7 cellular contexts compared by ENCODE assay signal in genomic region chr9:74951107-74951720, GRCh38. TPM values are rescaled to one million over a fixed set of nuclear protein-coding genes. Genes with fewer than 3 reads are reported as not detected.
DNase-seq lines count a peak whose midpoint lies in the region; ATAC-seq, FAIRE-seq and TF ChIP-seq lines count a peak whose summit lies in the region.

No MANE protein-coding gene starts in this region.

- no peak for FAIRE-seq in keratinocyte (lab: Jason Lieb, UNC)

- dilution Hi-C loops in keratinocyte (cut with MboI; ENCODE audit: extremely low pct_ligation_motif_present, low sequenced_read_pairs): no loop called here

- H3K4me1 ChIP-seq in HUES48 (ENCODE audit: control insufficient read depth, insufficient read depth, low read length): peaks cover 4% of the 10 kb centered on the region
- peaks cover 8% of the 10 kb centered on the region for H3K4me1 ChIP-seq in keratinocyte (ENCODE audit: control insufficient read depth, extremely low read depth, insufficient read depth, low read length)
- peaks cover 0 to 25% (median 16%) of the 10 kb centered on the region in 5 donors for H3K4me1 ChIP-seq in subcutaneous abdominal adipose tissue (ENCODE audit: control insufficient read depth in 5 of 5, insufficient read depth in 5 of 5, low read length in 5 of 5)

- no peak for TF ChIP-seq CTCF in keratinocyte (optimal IDR thresholded peaks at IDR 0.05 in 1 of 3, IDR thresholded peaks at IDR 0.05 in 1 of 3, conservative IDR thresholded peaks at IDR 0.05 in 1 of 3; ENCODE audit: extremely low read depth in 1 of 3, insufficient read depth in 2 of 3, low read length in 3 of 3)

- no peaks in the 10 kb centered on the region for H3K9me3 ChIP-seq in HUES48 (ENCODE audit: control insufficient read depth, insufficient read depth, low read length)
- H3K9me3 ChIP-seq in keratinocyte (ENCODE audit: control insufficient read depth, low read depth, low read length): no peaks in the 10 kb centered on the region
- no peaks in the 10 kb centered on the region for H3K9me3 ChIP-seq in subcutaneous abdominal adipose tissue (ENCODE audit: control insufficient read depth in 5 of 5, low read length in 5 of 5)

- peak overlapping the region; percentile 96 for H3K4me3 Mint-ChIP-seq in activated naive CD8-positive, alpha-beta T cell

- H3K4me3 ChIP-seq in HUES48 (ENCODE audit: low read depth, low read length) (peak overlapping the region; percentile 76), keratinocyte (ENCODE audit: control insufficient read depth in 2 of 3, extremely low read depth in 1 of 3, insufficient read depth in 2 of 3, low read depth in 1 of 3, low read length in 3 of 3) (peak overlapping the region; percentile 89 to 95 (median 89)), subcutaneous abdominal adipose tissue (ENCODE audit: low read depth in 1 of 5, low read length in 5 of 5) (peak overlapping the region; percentile 74 to 95 (median 92))

- no peaks in the 10 kb centered on the region for H3K27me3 Mint-ChIP-seq in activated naive CD8-positive, alpha-beta T cell

- DNase-seq in keratinocyte (ENCODE audit: low read depth, low spot score) (no peak), NCI-H1436 (lab: John Stamatoyannopoulos, UW) (no peak), activated gamma-delta T cell (lab: John Stamatoyannopoulos, UW) (no peak)

- peak overlapping the region; percentile 85 for H3K27ac Mint-ChIP-seq in activated naive CD8-positive, alpha-beta T cell

- H3K27ac ChIP-seq in HUES48 (ENCODE audit: low read depth, low read length): no peak overlapping the region
- peak overlapping the region; percentile 83 for H3K27ac ChIP-seq in keratinocyte (ENCODE audit: control insufficient read depth, insufficient read depth, low read length)
- peak overlapping the region; percentile 90 for H3K27ac ChIP-seq in subcutaneous abdominal adipose tissue (ENCODE audit: low read depth, low read length)

- ATAC-seq in HG03039 (IDR thresholded peaks at IDR 0.05; ENCODE audit: unreplicated experiment): no peak

- no peaks in the 10 kb centered on the region for H3K9me1 ChIP-seq in keratinocyte (ENCODE audit: control insufficient read depth, extremely low read depth, insufficient read depth, low read length)

- H3K9ac ChIP-seq in HUES48 (ENCODE audit: low read depth, low read length) (peak overlapping the region; percentile 45; the same call in 1 of the 2 replicates), keratinocyte (ENCODE audit: control insufficient read depth, extremely low read depth, insufficient read depth, low read length) (peak overlapping the region; percentile 91), subcutaneous abdominal adipose tissue (ENCODE audit: low read length in 5 of 5) (peak overlapping the region; percentile 84 to 96 (median 95))

- H3K36me3 ChIP-seq in HUES48 (ENCODE audit: control insufficient read depth, insufficient read depth, low read length): no peaks in the 10 kb centered on the region; the same call in 1 of the 2 replicates
- no peaks in the 10 kb centered on the region for H3K36me3 ChIP-seq in keratinocyte (ENCODE audit: control insufficient read depth in 2 of 2, extremely low read depth in 1 of 2, insufficient read depth in 2 of 2, low read length in 2 of 2)
- no peaks in the 10 kb centered on the region for H3K36me3 ChIP-seq in subcutaneous abdominal adipose tissue (ENCODE audit: control insufficient read depth in 5 of 5, insufficient read depth in 5 of 5, low read length in 5 of 5)

- H3K27me3 ChIP-seq in HUES48 (ENCODE audit: control insufficient read depth, insufficient read depth, low read length) (no peaks in the 10 kb centered on the region), keratinocyte (ENCODE audit: control insufficient read depth, extremely low read depth, insufficient read depth, low read length) (no peaks in the 10 kb centered on the region), subcutaneous abdominal adipose tissue (ENCODE audit: control insufficient read depth in 5 of 5, insufficient read depth in 4 of 5, low read length in 5 of 5) (no peaks in the 10 kb centered on the region)

- H3K9me3 Mint-ChIP-seq in activated naive CD8-positive, alpha-beta T cell (ENCODE audit: low read depth): no peaks in the 10 kb centered on the region

- peak overlapping the region; percentile 82 for H3K4me2 ChIP-seq in keratinocyte (ENCODE audit: control insufficient read depth, extremely low read depth, insufficient read depth, low read depth, low read length)

- H3K36me3 Mint-ChIP-seq in activated naive CD8-positive, alpha-beta T cell: peaks cover 3% of the 10 kb centered on the region

- peak overlapping the region; percentile 97 for H2AFZ ChIP-seq in keratinocyte (ENCODE audit: control insufficient read depth, low read length)

- peaks cover 21% of the 10 kb centered on the region for H3K4me1 Mint-ChIP-seq in activated naive CD8-positive, alpha-beta T cell (ENCODE audit: low read depth)

- H4K20me1 ChIP-seq in keratinocyte (ENCODE audit: control insufficient read depth, extremely low read depth, insufficient read depth, low read length): no peaks in the 10 kb centered on the region

- H3K79me2 ChIP-seq in keratinocyte (ENCODE audit: control insufficient read depth, insufficient read depth, low read length): peaks cover 6% of the 10 kb centered on the region

RNA-seq across cellular contexts. Expression of gene C9orf40, which starts 1.5 kb away (rescaled TPM):
- 2.6 to 5.1 TPM (median 3.5 TPM) in 3 replicates for polyA plus RNA-seq in keratinocyte
- polyA plus RNA-seq in keratinocyte (2011; ENCODE audit: low read depth): 6.7 TPM
- 4.4 and 4.6 TPM in 2 replicates for polyA plus RNA-seq in keratinocyte (2011; cell fraction: cytosol; rRNA removed)
- polyA plus RNA-seq in keratinocyte (2011; cell fraction: nucleus; rRNA removed): 3.8 and 4.8 TPM in 2 replicates
- 5.1 and 5.2 TPM in 2 replicates for polyA plus RNA-seq in keratinocyte (2012; ENCODE audit: low replicate concordance)
- 0.20 to 0.80 TPM (median 0.33 TPM) in 3 replicates for polyA minus RNA-seq in keratinocyte
- polyA minus RNA-seq in keratinocyte (2011; cell fraction: cytosol; rRNA and poly(A)+ RNA removed): 6.5 TPM
- 1.8 and 2.6 TPM in 2 replicates for polyA minus RNA-seq in keratinocyte (2011; cell fraction: nucleus; rRNA and poly(A)+ RNA removed)

Comparison
In these comparisons a context has a peak if more than half of its experiments do, and no peak if none do; other contexts are left out.
1. H3K9ac ChIP-seq: peak in every context shown above with its lines; median percentile 95 in subcutaneous abdominal adipose tissue; 91 in keratinocyte; 45 in HUES48.